Comparison of ENCODE assay signal across 22 cellular contexts in genomic region chr3:32712506-32713055, GRCh38. TPM values are rescaled to one million over a fixed set of nuclear protein-coding genes. Genes with fewer than 3 reads are reported as not detected.
DNase-seq lines count a peak whose midpoint lies in the region; ATAC-seq and TF ChIP-seq lines count a peak whose summit lies in the region.
"Had no signal": no experiment of that assay in that cellular context is flagged by ENCODE, and none has a peak within 500 bp of the region (broad histone marks: within the 10 kb centered on the region; RNA-seq: fewer than 3 reads in every experiment).

No MANE protein-coding gene starts in this region.

- no peak overlapping the region for H3K27ac ChIP-seq in mammary epithelial cell (ENCODE audit: insufficient read depth, low read depth, low read length)
- H3K27ac ChIP-seq in breast epithelium: no peak overlapping the region
- no peak overlapping the region for H3K27ac ChIP-seq in left lung
- no peak overlapping the region for H3K27ac ChIP-seq in neural progenitor cell
- H3K27ac ChIP-seq: A549, C4-2B had no signal

- H3K4me3 ChIP-seq in mammary epithelial cell (replicated peaks in 1 of 3; ENCODE audit: insufficient read depth in 1 of 3, low read depth in 2 of 3, low read length in 3 of 3): no peak overlapping the region
- H3K4me3 ChIP-seq in breast epithelium: no peak overlapping the region
- H3K4me3 ChIP-seq in left lung: no peak overlapping the region
- no peak overlapping the region for H3K4me3 ChIP-seq in neural progenitor cell
- H3K4me3 ChIP-seq: A549, GM12878 had no signal

- DNase-seq in mammary epithelial cell (peak; percentile 7), breast epithelium (ENCODE audit: low spot score in 2 of 2) (no peak), left lung (no peak), neural progenitor cell (ENCODE audit: low spot score) (no peak), activated gamma-delta T cell treated with Interleukin-2 at 50 U/mL for 16 hours (no peak), NCI-H774 (lab: John Stamatoyannopoulos, UW) (no peak)
- DNase-seq: Caco-2; CD8-positive, alpha-beta T cell; EL; GDM1; NCI-H1048; NCI-H1417; NCI-H1694; NCI-H2029 treated with DMSO at 0.1 percent for 48 hours; NCI-H446 treated with DMSO at 0.1 percent for 48 hours; NCI-H526; SIG-M5 had no signal

- dilution Hi-C loops in mammary epithelial cell (cut with HindIII; ENCODE audit: low sequenced_read_pairs): loop anchor here (5.0 kb wide), 1 partner anchor 55 kb away; no protein-coding TSS in a partner anchor

- CTCF ChIA-PET in mammary epithelial cell (lab: Charles Lee; ENCODE audit: low non-redundant PET): no interaction called here

- TF ChIP-seq CTCF in mammary epithelial cell (conservative IDR thresholded peaks at IDR 0.05 in 1 of 2, IDR thresholded peaks at IDR 0.05 in 1 of 2; ENCODE audit: extremely low read depth in 1 of 2, insufficient read depth in 1 of 2, low read depth in 1 of 2, low read length in 2 of 2): no peak
- TF ChIP-seq CTCF in breast epithelium (IDR thresholded peaks at IDR 0.05): no peak
- no peak for TF ChIP-seq CTCF in left lung (IDR thresholded peaks at IDR 0.05)
- TF ChIP-seq CTCF in neural progenitor cell (IDR thresholded peaks at IDR 0.05): no peak

- in situ Hi-C loops in mammary epithelial cell (cut with MboI; ENCODE audit: low sequenced_read_pairs in 2 of 2): no loop called here

- TF ChIP-seq POLR2A in breast epithelium (IDR thresholded peaks at IDR 0.05): no peak

- peak; percentile 51 for ATAC-seq in activated T-helper 17 cell treated with anti-CD3 and anti-CD28 coated beads, Interleukin-2, amount 50 U/mL, for 72 hours (replicated peaks)
- peak; percentile 39 for ATAC-seq in left lung
- ATAC-seq: A549; CD8-positive, alpha-beta T cell; GM12878 had no signal

- H3K36me3 ChIP-seq in mammary epithelial cell (ENCODE audit: insufficient read depth, low read length): peaks cover 8% of the 10 kb centered on the region
- peaks cover 4% of the 10 kb centered on the region for H3K36me3 ChIP-seq in breast epithelium
- H3K36me3 ChIP-seq in left lung: peaks cover 0 to 59% of the 10 kb centered on the region in 2 donors
- H3K36me3 ChIP-seq in neural progenitor cell: peaks cover 22% of the 10 kb centered on the region

- H3K9me3 Mint-ChIP-seq in activated T-helper 17 cell treated with anti-CD3 and anti-CD28 coated beads, Interleukin-2, amount 50 U/mL, for 72 hours: no peaks in the 10 kb centered on the region
- H3K9me3 Mint-ChIP-seq in neural progenitor cell: no peaks in the 10 kb centered on the region
- H3K9me3 Mint-ChIP-seq: CD8-positive, alpha-beta T cell had no signal

- no peaks in the 10 kb centered on the region for H3K4me1 ChIP-seq in mammary epithelial cell (ENCODE audit: insufficient read depth, low read length)
- no peaks in the 10 kb centered on the region for H3K4me1 ChIP-seq in breast epithelium
- no peaks in the 10 kb centered on the region for H3K4me1 ChIP-seq in left lung
- no peaks in the 10 kb centered on the region for H3K4me1 ChIP-seq in neural progenitor cell

- H4K20me1 ChIP-seq in mammary epithelial cell (ENCODE audit: insufficient read depth, low read length) (no peaks in the 10 kb centered on the region), neural progenitor cell (ENCODE audit: low read depth) (no peaks in the 10 kb centered on the region)

- no peaks in the 10 kb centered on the region for H3K27me3 Mint-ChIP-seq in activated T-helper 17 cell treated with anti-CD3 and anti-CD28 coated beads, Interleukin-2, amount 50 U/mL, for 72 hours
- H3K27me3 Mint-ChIP-seq in neural progenitor cell (ENCODE audit: insufficient read depth, low read depth): no peaks in the 10 kb centered on the region
- H3K27me3 Mint-ChIP-seq: B cell had no signal

- H3K9ac ChIP-seq in mammary epithelial cell (ENCODE audit: insufficient read depth, low read length): no peak overlapping the region
- H3K9ac ChIP-seq in neural progenitor cell: no peak overlapping the region

- H2AFZ ChIP-seq in mammary epithelial cell (ENCODE audit: low read depth, low read length): no peak overlapping the region
- H2AFZ ChIP-seq in neural progenitor cell (replicated peaks): no peak overlapping the region

- H3K9me3 ChIP-seq in mammary epithelial cell (replicated peaks; ENCODE audit: insufficient read depth, low read length): no peaks in the 10 kb centered on the region
- no peaks in the 10 kb centered on the region for H3K9me3 ChIP-seq in breast epithelium
- no peaks in the 10 kb centered on the region for H3K9me3 ChIP-seq in left lung
- no peaks in the 10 kb centered on the region for H3K9me3 ChIP-seq in neural progenitor cell (ENCODE audit: low read depth)
- H3K9me3 ChIP-seq: A549, Caco-2 had no signal

- no TSS peak for BruUV-seq in mammary epithelial cell (replicated peaks; lab: Mats Ljungman, UMichigan)

- 100% methylated on average over 1 of the region's 1 CpG for WGBS in mammary epithelial cell (ENCODE audit: low coverage, missing lambda C conversion rate)

- H3K27ac Mint-ChIP-seq in activated T-helper 17 cell treated with anti-CD3 and anti-CD28 coated beads, Interleukin-2, amount 50 U/mL, for 72 hours: no peak overlapping the region
- H3K27ac Mint-ChIP-seq in neural progenitor cell: no peak overlapping the region
- H3K27ac Mint-ChIP-seq: B cell had no signal

- H3K4me3 Mint-ChIP-seq in activated T-helper 17 cell treated with anti-CD3 and anti-CD28 coated beads, Interleukin-2, amount 50 U/mL, for 72 hours: no peak overlapping the region
- H3K4me3 Mint-ChIP-seq in neural progenitor cell: no peak overlapping the region
- H3K4me3 Mint-ChIP-seq: B cell; CD8-positive, alpha-beta T cell had no signal

- H3K4me1 Mint-ChIP-seq in activated T-helper 17 cell treated with anti-CD3 and anti-CD28 coated beads, Interleukin-2, amount 50 U/mL, for 72 hours: no peaks in the 10 kb centered on the region
- no peaks in the 10 kb centered on the region for H3K4me1 Mint-ChIP-seq in neural progenitor cell

- no peaks in the 10 kb centered on the region for H3K79me2 ChIP-seq in mammary epithelial cell (ENCODE audit: insufficient read depth, low read length)
- no peaks in the 10 kb centered on the region for H3K79me2 ChIP-seq in neural progenitor cell (ENCODE audit: low read depth)

- no peaks in the 10 kb centered on the region for H3F3A ChIP-seq in neural progenitor cell (ENCODE audit: low read depth)

- H3K27me3 ChIP-seq in mammary epithelial cell (ENCODE audit: insufficient read depth, low read length) (no peaks in the 10 kb centered on the region), breast epithelium (no peaks in the 10 kb centered on the region), left lung (no peaks in the 10 kb centered on the region), neural progenitor cell (no peaks in the 10 kb centered on the region)

- H3K4me2 ChIP-seq in mammary epithelial cell (ENCODE audit: insufficient read depth, low read depth, low read length) (no peak overlapping the region), neural progenitor cell (no peak overlapping the region)
- H3K4me2 ChIP-seq: A549 had no signal

- H3K36me3 Mint-ChIP-seq in activated T-helper 17 cell treated with anti-CD3 and anti-CD28 coated beads, Interleukin-2, amount 50 U/mL, for 72 hours (ENCODE audit: low read depth): peaks cover 98% of the 10 kb centered on the region
- peaks cover 16% of the 10 kb centered on the region for H3K36me3 Mint-ChIP-seq in neural progenitor cell

- intact Hi-C loops in mammary epithelial cell (cut with micrococcal nuclease) (no loop called here), breast epithelium (cut with DNase I; ENCODE audit: low total_unique reads) (no loop called here), left lung (cut with DNase I) (no loop called here)

RNA-seq across cellular contexts. Expression of gene CNOT10, which starts 27.6 kb away (rescaled TPM):
- total RNA-seq in mammary epithelial cell (10 to 100 TPM; 21.3 to 31.6 TPM), breast epithelium (10 to 100 TPM; 18.4 to 37.9 (median 26.2) TPM), left lung (10 to 100 TPM; 27.8 to 37.1 TPM), neural progenitor cell (ENCODE audit: low replicate concordance) (46.2 and 82.9 TPM in 2 replicates)
- 25.0 TPM for polyA plus RNA-seq in mammary epithelial cell
- polyA minus RNA-seq in mammary epithelial cell: 25.3 TPM
- 10 to 100 TPM; 58.9 to 68.1 TPM for total RNA-seq in activated T-helper 17 cell treated with anti-CD3 and anti-CD28 coated beads, Interleukin-2, amount 50 U/mL, for 72 hours
